ENCODE assay signal across 1 cellular context in the genomic region with DNA sequence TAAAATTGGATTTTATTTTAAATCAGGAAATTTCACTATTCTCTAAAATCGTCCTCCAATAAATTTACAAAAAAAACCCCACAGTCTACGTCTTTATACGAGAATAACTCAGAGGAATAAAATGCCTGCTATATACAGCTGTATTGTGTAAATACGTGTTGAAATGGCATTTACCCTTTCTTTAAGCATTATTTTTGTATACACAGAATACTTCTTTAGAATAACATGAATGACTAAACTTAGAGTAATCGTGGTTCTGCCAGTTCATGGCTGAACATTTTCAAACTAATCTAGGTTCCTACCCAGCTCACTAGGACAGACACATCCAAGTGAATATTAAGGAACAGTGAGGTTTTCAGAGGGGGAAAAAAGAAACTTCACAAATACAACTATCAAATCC.
TF ChIP-seq lines count a peak whose summit lies in the region.

No MANE protein-coding gene starts in this region.

TF ChIP-seq in GM23338, 12 proteins besides CTCF, POLR2A, EP300 and RAD21:
- no peak for TF ChIP-seq ZNF462 (CRISPR knock-in tag; IDR thresholded peaks at IDR 0.05)
- TF ChIP-seq ZNF331 (CRISPR knock-in tag; IDR thresholded peaks at IDR 0.05; ENCODE audit: low read depth), result no peak
